ENCODE assay signal across 10 cellular contexts in genomic region chr2:128520787-128521186, GRCh38.
DNase-seq lines count a peak whose midpoint lies in the region; ATAC-seq and TF ChIP-seq lines count a peak whose summit lies in the region.
"Had no signal": no experiment of that assay in that cellular context is flagged by ENCODE, and none has a peak within 500 bp of the region (broad histone marks: within the 10 kb centered on the region; RNA-seq: fewer than 3 reads in every experiment).

No MANE protein-coding gene starts in this region.

- H3K4me3 ChIP-seq in testis (no peak overlapping the region), colonic mucosa (no peak overlapping the region)

- H3K27me3 ChIP-seq in testis (no peaks in the 10 kb centered on the region), colonic mucosa (no peaks in the 10 kb centered on the region)

- 64 to 85% methylated on average over 6 to 9 of the region's 9 CpGs for WGBS in testis, 2 donors

- H3K36me3 ChIP-seq in testis (ENCODE audit: low read depth, missing control alignments): no peaks in the 10 kb centered on the region
- H3K36me3 ChIP-seq in colonic mucosa: no peaks in the 10 kb centered on the region

- H3K27ac ChIP-seq in testis (no peak overlapping the region), colonic mucosa (no peak overlapping the region)

- TF ChIP-seq CTCF in CD14-positive monocyte (IDR thresholded peaks at IDR 0.05) (no peak), testis (IDR thresholded peaks at IDR 0.05) (no peak), colonic mucosa (IDR thresholded peaks at IDR 0.05) (no peak)
- no peak for TF ChIP-seq CTCF in activated CD8-positive, alpha-beta T cell treated with anti-CD3 and anti-CD28 coated beads for 36 hours (IDR thresholded peaks at IDR 0.05)

- ATAC-seq in GM19043 (IDR thresholded peaks at IDR 0.05; ENCODE audit: low read depth, unreplicated experiment) (peak; percentile 97), HG03045 (IDR thresholded peaks at IDR 0.05; ENCODE audit: unreplicated experiment) (peak; percentile 96)
- ATAC-seq in activated CD8-positive, alpha-beta T cell treated with anti-CD3 and anti-CD28 coated beads for 36 hours: peak; percentile 91

- H3K4me3 Mint-ChIP-seq in CD14-positive monocyte: peak overlapping the region; percentile 9 to 80
- H3K4me3 Mint-ChIP-seq in activated CD8-positive, alpha-beta T cell treated with anti-CD3 and anti-CD28 coated beads for 36 hours: no peak overlapping the region

- POLR2A ChIA-PET in activated CD8-positive, alpha-beta T cell treated with anti-CD3 and anti-CD28 coated beads for 36 hours (lab: Charles Lee): no interaction called here

- H3K9ac ChIP-seq in colonic mucosa (ENCODE audit: low read depth in 2 of 2, low read length in 2 of 2): no peak overlapping the region

- H3K27ac Mint-ChIP-seq in CD14-positive monocyte: peak overlapping the region in 6 of 7 donors; percentile 65 to 86 (median 76)
- no peak overlapping the region for H3K27ac Mint-ChIP-seq in activated CD8-positive, alpha-beta T cell treated with anti-CD3 and anti-CD28 coated beads for 36 hours

- H3K27me3 Mint-ChIP-seq in CD14-positive monocyte (ENCODE audit: low read depth in 3 of 3): peaks cover 3 to 6% (median 5%) of the 10 kb centered on the region in 3 donors
- H3K27me3 Mint-ChIP-seq in activated CD8-positive, alpha-beta T cell treated with anti-CD3 and anti-CD28 coated beads for 36 hours: peaks cover 2% of the 10 kb centered on the region

- peaks cover 2 to 10% (median 4%) of the 10 kb centered on the region in 7 donors for H3K9me3 Mint-ChIP-seq in CD14-positive monocyte
- H3K9me3 Mint-ChIP-seq in activated CD8-positive, alpha-beta T cell treated with anti-CD3 and anti-CD28 coated beads for 36 hours: no peaks in the 10 kb centered on the region

- H3K9me3 ChIP-seq in testis (no peaks in the 10 kb centered on the region), colonic mucosa (no peaks in the 10 kb centered on the region)

- CTCF ChIA-PET in activated CD8-positive, alpha-beta T cell treated with anti-CD3 and anti-CD28 coated beads for 36 hours (lab: Charles Lee): no interaction called here

- peak; percentile 88 for DNase-seq in CD14-positive monocyte (ENCODE audit: low spot score)
- DNase-seq in activated CD8-positive, alpha-beta T cell treated with anti-CD3 and anti-CD28 coated beads for 36 hours: peak; percentile 83
- DNase-seq in hypothalamus (lab: John Stamatoyannopoulos, UW): no peak
- no peak for DNase-seq in testis
- DNase-seq in colonic mucosa: no peak
- DNase-seq in HuH-7.5 (ENCODE audit: low spot score): no peak
- DNase-seq: DND-41, NCI-H226 had no signal

- TF ChIP-seq POLR2A in testis (IDR thresholded peaks at IDR 0.05): no peak

- peaks cover 0 to 2% of the 10 kb centered on the region in 2 donors for H3K36me3 Mint-ChIP-seq in CD14-positive monocyte
- no peaks in the 10 kb centered on the region for H3K36me3 Mint-ChIP-seq in activated CD8-positive, alpha-beta T cell treated with anti-CD3 and anti-CD28 coated beads for 36 hours (ENCODE audit: low read depth)

- peaks cover 24% of the 10 kb centered on the region for H3K4me1 Mint-ChIP-seq in CD14-positive monocyte
- peaks cover 3% of the 10 kb centered on the region for H3K4me1 Mint-ChIP-seq in activated CD8-positive, alpha-beta T cell treated with anti-CD3 and anti-CD28 coated beads for 36 hours (ENCODE audit: low read depth)

- intact Hi-C loops in CD14-positive monocyte (cut with micrococcal nuclease) (loop anchor here in 1 of 2 donors (10.0 kb wide), 1 partner anchor 346 kb away; no protein-coding TSS in a partner anchor), testis (cut with DNase I; ENCODE audit: low total_unique reads) (no loop called here), colonic mucosa (cut with DNase I) (no loop called here)
- intact Hi-C loops in activated CD8-positive, alpha-beta T cell treated with anti-CD3 and anti-CD28 coated beads for 36 hours (cut with micrococcal nuclease): no loop called here

- H3K4me1 ChIP-seq in testis: no peaks in the 10 kb centered on the region
- no peaks in the 10 kb centered on the region for H3K4me1 ChIP-seq in colonic mucosa

Comparison
In these comparisons a context has a peak if more than half of its experiments do, and no peak if none do; other contexts are left out.
1. DNase-seq: peak in CD14-positive monocyte (single experiment) and activated CD8-positive, alpha-beta T cell treated with anti-CD3 and anti-CD28 coated beads for 36 hours (single experiment); none in hypothalamus (0 of 51), testis (single experiment), colonic mucosa (single experiment) and HuH-7.5 (single experiment).
2. Peak in every context shown above with its lines, with median percentiles within 50 percentile points of each other: ATAC-seq.